ENCODE assay signal across 28 cellular contexts in the genomic region with DNA sequence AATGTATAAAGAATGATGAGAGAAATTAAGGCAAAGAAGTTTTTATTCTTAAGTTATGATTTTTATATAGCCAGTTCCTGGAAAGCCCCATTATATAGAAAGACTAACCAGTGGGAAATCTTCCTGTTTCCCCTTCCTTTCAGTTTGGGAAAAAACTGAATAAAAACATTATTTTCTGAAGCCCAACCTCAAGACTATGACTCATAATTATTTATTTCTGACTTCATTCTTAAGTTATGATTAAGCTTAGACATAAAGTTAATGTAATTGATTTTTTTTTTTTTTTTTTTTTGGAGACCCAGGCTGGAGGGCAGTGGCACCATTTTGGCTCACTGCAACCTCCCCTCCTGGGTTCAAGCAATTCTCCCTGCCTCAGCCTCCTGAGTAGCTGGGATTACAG. TPM values are rescaled to one million over a fixed set of nuclear protein-coding genes. Genes with fewer than 3 reads are reported as not detected.
DNase-seq lines count a peak whose midpoint lies in the region; ATAC-seq and TF ChIP-seq lines count a peak whose summit lies in the region.
"Had no signal": no experiment of that assay in that cellular context is flagged by ENCODE, and none has a peak within 500 bp of the region (broad histone marks: within the 10 kb centered on the region; RNA-seq: fewer than 3 reads in every experiment).

No MANE protein-coding gene starts in this region.

- H3K9me3 ChIP-seq in SK-N-SH, result no peaks in the 10 kb centered on the region
- H3K9me3 ChIP-seq: esophagus muscularis mucosa, left ventricle myocardium inferior, thoracic aorta had no signal

- CTCF ChIA-PET in SK-N-SH (lab: Yijun Ruan, JAX), result no interaction called here
- CTCF ChIA-PET in activated CD4-positive, alpha-beta T cell treated with anti-CD3 and anti-CD28 coated beads for 36 hours (lab: Charles Lee), result interaction anchor here (1.0 kb wide), 1 partner anchor 9 kb away, joined by 3 read pairs; no protein-coding TSS in a partner anchor

- H3K27ac Mint-ChIP-seq in activated CD4-positive, alpha-beta T cell treated with anti-CD3 and anti-CD28 coated beads for 36 hours, result no peak overlapping the region
- H3K27ac Mint-ChIP-seq: activated CD8-positive, alpha-beta memory T cell treated with anti-CD3 and anti-CD28 coated beads, Interleukin-2, amount 10 ng/mL, durations not matched to agents 7 days and 5 days; activated naive CD8-positive, alpha-beta T cell treated with anti-CD3 and anti-CD28 coated beads, Interleukin-2, amount 10 ng/mL, durations not matched to agents 7 days and 5 days; CD4-positive, CD25-positive, alpha-beta regulatory T cell; H9; neural progenitor cell; stimulated activated naive CD8-positive, alpha-beta T cell treated with anti-CD3 and anti-CD28 coated beads, Interleukin-15, Interleukin-2, amounts not matched to agents 100 ng/mL and 50 ng/mL, for 24 hours had no signal

- H3K36me3 ChIP-seq in SK-N-SH (replicated peaks in 1 of 2; ENCODE audit: control insufficient read depth in 1 of 2, insufficient read depth in 2 of 2, low read length in 1 of 2), result peaks cover 4% of the 10 kb centered on the region in 2 experiments
- H3K36me3 ChIP-seq in brain microvascular endothelial cell (replicated peaks), result no peaks in the 10 kb centered on the region
- H3K36me3 ChIP-seq: neural progenitor cell, thoracic aorta had no signal

- peaks cover 5% of the 10 kb centered on the region for H3K36me3 Mint-ChIP-seq in activated CD4-positive, alpha-beta T cell treated with anti-CD3 and anti-CD28 coated beads for 36 hours (ENCODE audit: low read depth)
- H3K36me3 Mint-ChIP-seq: activated CD8-positive, alpha-beta memory T cell treated with anti-CD3 and anti-CD28 coated beads, Interleukin-2, amount 10 ng/mL, durations not matched to agents 7 days and 5 days; activated naive CD8-positive, alpha-beta T cell treated with anti-CD3 and anti-CD28 coated beads, Interleukin-2, amount 10 ng/mL, durations not matched to agents 7 days and 5 days had no signal

- in situ Hi-C loops in brain microvascular endothelial cell (cut with HindIII; ENCODE audit: low pct_ligation_motif_present, low sequenced_read_pairs), result no loop called here

- H3K9ac ChIP-seq in SK-N-SH, result peak overlapping the region; percentile 27; the same call in 1 of the 2 replicates
- H3K9ac ChIP-seq: neural progenitor cell had no signal

- no peaks in the 10 kb centered on the region; the same call in 1 of the 2 replicates for H3K79me2 ChIP-seq in SK-N-SH (ENCODE audit: insufficient read depth)

- POLR2A ChIA-PET in SK-N-SH (lab: Yijun Ruan, JAX), result no interaction called here
- POLR2A ChIA-PET in activated CD4-positive, alpha-beta T cell treated with anti-CD3 and anti-CD28 coated beads for 36 hours (lab: Charles Lee), result no interaction called here

- TF ChIP-seq RAD21 in SK-N-SH (IDR thresholded peaks at IDR 0.05; ENCODE audit: low read length), result no peak

- peaks cover 4% of the 10 kb centered on the region for H3F3A ChIP-seq in SK-N-SH (replicated peaks; ENCODE audit: insufficient read depth)

- 0 out of 2 replicates have a peak overlapping the region, but pooled peaks have one; percentile 37 for H3K4me2 ChIP-seq in SK-N-SH
- H3K4me2 ChIP-seq: neural progenitor cell had no signal

- H3K4me1 Mint-ChIP-seq in activated CD4-positive, alpha-beta T cell treated with anti-CD3 and anti-CD28 coated beads for 36 hours, result no peaks in the 10 kb centered on the region
- H3K4me1 Mint-ChIP-seq: activated naive CD8-positive, alpha-beta T cell treated with anti-CD3 and anti-CD28 coated beads, Interleukin-2, amount 10 ng/mL, durations not matched to agents 7 days and 5 days; CD4-positive, CD25-positive, alpha-beta regulatory T cell; central memory CD8-positive, alpha-beta T cell; H9; neural progenitor cell had no signal

- no peaks in the 10 kb centered on the region for H3K27me3 Mint-ChIP-seq in activated CD4-positive, alpha-beta T cell treated with anti-CD3 and anti-CD28 coated beads for 36 hours
- H3K27me3 Mint-ChIP-seq: activated CD8-positive, alpha-beta memory T cell treated with anti-CD3 and anti-CD28 coated beads, Interleukin-2, amount 10 ng/mL, durations not matched to agents 7 days and 5 days; activated naive CD8-positive, alpha-beta T cell treated with anti-CD3 and anti-CD28 coated beads, Interleukin-2, amount 10 ng/mL, durations not matched to agents 7 days and 5 days; CD4-positive, CD25-positive, alpha-beta regulatory T cell; central memory CD8-positive, alpha-beta T cell; stimulated activated naive CD8-positive, alpha-beta T cell treated with anti-CD3 and anti-CD28 coated beads, Interleukin-15, Interleukin-2, amounts not matched to agents 100 ng/mL and 50 ng/mL, for 24 hours had no signal

- H3K27ac ChIP-seq in SK-N-SH (ENCODE audit: low read depth in 2 of 2, low read length in 1 of 2) (peak overlapping the region in 1 of 2 experiments; percentile 80; a peak in 2 of 4 replicates), brain microvascular endothelial cell (peak overlapping the region; percentile 4)
- H3K27ac ChIP-seq: 22Rv1, esophagus muscularis mucosa, left ventricle myocardium inferior, neural progenitor cell, thoracic aorta had no signal

- no peak overlapping the region for H3K4me3 Mint-ChIP-seq in activated CD4-positive, alpha-beta T cell treated with anti-CD3 and anti-CD28 coated beads for 36 hours
- H3K4me3 Mint-ChIP-seq: activated CD8-positive, alpha-beta memory T cell treated with anti-CD3 and anti-CD28 coated beads, Interleukin-2, amount 10 ng/mL, durations not matched to agents 7 days and 5 days; activated naive CD8-positive, alpha-beta T cell treated with anti-CD3 and anti-CD28 coated beads, Interleukin-2, amount 10 ng/mL, durations not matched to agents 7 days and 5 days; activated T-cell treated with anti-CD3 and anti-CD28 coated beads, Interleukin-2, amount 50 U/mL, for 4 hours; CD4-positive, CD25-positive, alpha-beta regulatory T cell; central memory CD8-positive, alpha-beta T cell; H9; neural progenitor cell; stimulated activated naive CD8-positive, alpha-beta T cell treated with anti-CD3 and anti-CD28 coated beads, Interleukin-15, Interleukin-2, amounts not matched to agents 100 ng/mL and 50 ng/mL, for 24 hours had no signal

- no peaks in the 10 kb centered on the region for H3K9me3 Mint-ChIP-seq in activated CD4-positive, alpha-beta T cell treated with anti-CD3 and anti-CD28 coated beads for 36 hours (ENCODE audit: low read depth)
- H3K9me3 Mint-ChIP-seq: activated naive CD8-positive, alpha-beta T cell treated with anti-CD3 and anti-CD28 coated beads, Interleukin-2, amount 10 ng/mL, durations not matched to agents 7 days and 5 days; activated T-cell treated with anti-CD3 and anti-CD28 coated beads, Interleukin-2, amount 50 U/mL, for 4 hours; central memory CD8-positive, alpha-beta T cell; H9; neural progenitor cell; stimulated activated naive CD8-positive, alpha-beta T cell treated with anti-CD3 and anti-CD28 coated beads, Interleukin-15, Interleukin-2, amounts not matched to agents 100 ng/mL and 50 ng/mL, for 24 hours had no signal

- no peak overlapping the region for H3K4me3 ChIP-seq in SK-N-SH (ENCODE audit: low read depth in 2 of 2, low read length in 1 of 2)
- no peak overlapping the region for H3K4me3 ChIP-seq in brain microvascular endothelial cell (ENCODE audit: low read depth, low read length)
- no peak overlapping the region for H3K4me3 ChIP-seq in fibroblast of villous mesenchyme (ENCODE audit: low read depth, low read length)
- H3K4me3 ChIP-seq: esophagus muscularis mucosa, left ventricle myocardium inferior, neural progenitor cell, thoracic aorta had no signal

- H4K20me1 ChIP-seq in SK-N-SH (ENCODE audit: insufficient read depth), result no peaks in the 10 kb centered on the region

- TF ChIP-seq CTCF in SK-N-SH (IDR thresholded peaks at IDR 0.05), result no peak
- TF ChIP-seq CTCF in brain microvascular endothelial cell (IDR thresholded peaks at IDR 0.05; ENCODE audit: low read depth, low read length, missing control alignments), result no peak
- no peak for TF ChIP-seq CTCF in fibroblast of villous mesenchyme (IDR thresholded peaks at IDR 0.05; ENCODE audit: insufficient read depth, low read depth, low read length)

- no peak; the same call in 2 of the 3 replicates for ATAC-seq in SK-N-SH treated with all-trans-retinoic acid at 6 μM for 48 hours
- no peak for ATAC-seq in activated CD4-positive, alpha-beta T cell treated with anti-CD3 and anti-CD28 coated beads for 36 hours
- no peak for ATAC-seq in HG03280 (IDR thresholded peaks at IDR 0.05; ENCODE audit: unreplicated experiment)
- ATAC-seq: activated CD8-positive, alpha-beta memory T cell treated with anti-CD3 and anti-CD28 coated beads, Interleukin-2, amount 10 ng/mL, durations not matched to agents 7 days and 5 days; activated T-cell treated with anti-CD3 and anti-CD28 coated beads, Interleukin-2, amount 50 U/mL, for 4 hours; right cardiac atrium had no signal

- no peaks in the 10 kb centered on the region; a peak in 1 of 4 replicates for H3K4me1 ChIP-seq in SK-N-SH (ENCODE audit: control insufficient read depth in 1 of 2, insufficient read depth in 2 of 2, low read depth in 1 of 2, low read length in 1 of 2)
- H3K4me1 ChIP-seq: esophagus muscularis mucosa, left ventricle myocardium inferior, neural progenitor cell had no signal

- DNase-seq in SK-N-SH (no peak), brain microvascular endothelial cell (no peak), fibroblast of villous mesenchyme (ENCODE audit: low read depth) (peak; percentile 7), stromal cell of bone marrow (ENCODE audit: low read depth) (peak; percentile 21), NCI-H2171 (lab: John Stamatoyannopoulos, UW) (no peak)
- DNase-seq in activated CD4-positive, alpha-beta T cell treated with anti-CD3 and anti-CD28 coated beads for 36 hours, result no peak
- DNase-seq: activated CD4-positive, CD25-positive, alpha-beta regulatory T cell; activated CD8-positive, alpha-beta memory T cell treated with anti-CD3 and anti-CD28 coated beads, Interleukin-2, amount 10 ng/mL, durations not matched to agents 7 days and 5 days; activated gamma-delta T cell treated with Interleukin-2 at 50 U/mL for 16 hours; activated naive CD8-positive, alpha-beta T cell treated with anti-CD3 and anti-CD28 coated beads, Interleukin-2, amount 10 ng/mL, durations not matched to agents 7 days and 5 days; activated T-cell treated with anti-CD3 and anti-CD28 coated beads, Interleukin-2, amount 50 U/mL, for 4 hours; CD4-positive, CD25-positive, alpha-beta regulatory T cell; DND-41; H9; left ventricle myocardium inferior; mesendoderm; NCI-H146; posterior cingulate gyrus; right cardiac atrium; stimulated activated CD8-positive, alpha-beta memory T cell treated with anti-CD3 and anti-CD28 coated beads, Interleukin-4, amount 100 ng/mL, for 48 hours had no signal

- intact Hi-C loops in activated CD4-positive, alpha-beta T cell treated with anti-CD3 and anti-CD28 coated beads for 36 hours (cut with DNase I, micrococcal nuclease), result no loop called here

- no peaks in the 10 kb centered on the region for H3K9me2 ChIP-seq in SK-N-SH

- peak overlapping the region; percentile 58; the same call in 1 of the 2 replicates for H2AFZ ChIP-seq in SK-N-SH (ENCODE audit: low read depth)
- H2AFZ ChIP-seq: neural progenitor cell had no signal

- no peak for TF ChIP-seq EP300 in SK-N-SH (IDR thresholded peaks at IDR 0.05; ENCODE audit: borderline replicate concordance in 1 of 2, low read depth in 1 of 2, low read length in 1 of 2)

- H3K27me3 ChIP-seq in SK-N-SH (ENCODE audit: insufficient read depth), result no peaks in the 10 kb centered on the region
- H3K27me3 ChIP-seq in brain microvascular endothelial cell (replicated peaks), result no peaks in the 10 kb centered on the region
- H3K27me3 ChIP-seq: esophagus muscularis mucosa, neural progenitor cell had no signal

RNA-seq across cellular contexts. Expression of gene TRPC1, which starts 55.8 kb away (rescaled TPM):
- polyA plus RNA-seq in SK-N-SH (2012; rRNA removed), result 9.6 and 13.4 TPM in 2 replicates
- polyA plus RNA-seq in SK-N-SH (2012; cell fraction: cytosol; rRNA removed), result 12.0 and 13.5 TPM in 2 replicates
- polyA plus RNA-seq in SK-N-SH (2012; cell fraction: nucleus; rRNA removed), result 14.4 and 27.3 TPM in 2 replicates
- total RNA-seq in fibroblast of villous mesenchyme, result 30.6 and 33.2 TPM in 2 replicates
- 1 to 10 TPM; 4.7 to 6.2 TPM for total RNA-seq in activated CD4-positive, alpha-beta T cell treated with anti-CD3 and anti-CD28 coated beads for 36 hours

Comparison
In these comparisons a context has a peak if more than half of its experiments do, and no peak if none do; other contexts are left out.
1. DNase-seq: peak in fibroblast of villous mesenchyme (single experiment) and stromal cell of bone marrow (single experiment); none in SK-N-SH (single experiment), brain microvascular endothelial cell (single experiment), NCI-H2171 (single experiment) and activated CD4-positive, alpha-beta T cell treated with anti-CD3 and anti-CD28 coated beads for 36 hours (single experiment).